8 cellular contexts compared by ENCODE assay signal in the genomic region with DNA sequence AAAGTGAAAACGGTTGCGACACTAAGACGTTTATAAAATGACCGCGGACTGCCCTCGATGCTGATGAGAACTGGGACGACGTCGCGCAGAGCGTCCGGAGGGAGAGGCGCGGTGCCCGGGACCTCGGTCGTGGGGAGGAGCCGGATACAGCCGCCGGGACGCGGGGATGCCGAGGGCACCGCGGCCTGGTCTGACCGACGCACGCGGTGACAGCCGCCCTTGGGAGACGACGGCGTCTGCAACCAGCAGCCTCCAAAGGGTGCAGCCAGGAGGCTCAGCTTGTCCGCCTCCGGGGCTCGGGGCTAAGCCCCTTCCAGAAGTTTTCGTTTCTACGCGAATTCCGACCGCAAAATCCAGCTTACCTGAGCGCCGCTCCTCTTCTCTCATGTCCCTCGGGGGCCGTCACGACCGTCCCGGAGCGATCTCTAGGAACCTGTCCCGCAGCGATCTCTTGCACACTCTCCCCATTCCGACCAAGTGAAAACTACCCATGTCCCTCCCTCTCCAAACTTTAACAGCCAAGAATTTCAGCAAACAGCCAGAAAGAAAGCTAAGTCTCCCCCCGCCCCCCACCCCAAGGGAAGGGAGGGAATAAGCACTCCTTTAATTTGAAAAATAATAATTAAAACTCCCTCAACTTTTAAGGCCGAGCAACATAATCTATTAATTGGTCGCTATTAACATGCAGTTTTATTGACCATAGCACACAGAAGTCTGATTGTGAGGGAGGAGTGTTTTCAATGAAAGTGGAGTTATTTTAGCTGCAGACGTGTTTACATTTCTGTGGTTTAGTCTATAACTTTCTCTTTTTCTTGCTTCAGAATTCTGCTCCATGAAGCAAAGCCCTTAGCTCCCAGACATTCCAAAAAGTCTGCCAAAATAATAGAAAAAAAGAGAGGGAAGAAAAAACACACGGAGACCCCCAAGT.
DNase-seq lines count a peak whose midpoint lies in the region; ATAC-seq and TF ChIP-seq lines count a peak whose summit lies in the region.

No MANE protein-coding gene starts in this region.

- H3K4me1 ChIP-seq in mononuclear cell (ENCODE audit: insufficient read depth, low read length): peaks cover 19% of the 10 kb centered on the region

- DNase-seq in Calu3: peak; percentile 18
- peak; percentile 22 for DNase-seq in NCI-H69 (lab: John Stamatoyannopoulos, UW)
- no peak for DNase-seq in effector memory CD8-positive, alpha-beta T cell
- no peak for DNase-seq in islet precursor cell
- no peak for DNase-seq in RKO (ENCODE audit: low spot score)
- DNase-seq in NCI-H2196 (lab: John Stamatoyannopoulos, UW; ENCODE audit: unreplicated experiment): no peak

- H3K4me3 ChIP-seq in mononuclear cell (ENCODE audit: low read length): peak overlapping the region; percentile 32

- CTCF ChIA-PET in Calu3 (lab: Charles Lee): interaction anchor here (0.7 kb wide), 1 partner anchor 244 kb away, joined by 4 read pairs; no protein-coding TSS in a partner anchor

- no peak overlapping the region for H3K27ac Mint-ChIP-seq in Calu3 (ENCODE audit: unreplicated experiment)
- H3K27ac Mint-ChIP-seq in effector memory CD8-positive, alpha-beta T cell: no peak overlapping the region

- no peaks in the 10 kb centered on the region for H3K9me3 Mint-ChIP-seq in Calu3 (ENCODE audit: low read depth, unreplicated experiment)
- no peaks in the 10 kb centered on the region for H3K9me3 Mint-ChIP-seq in effector memory CD8-positive, alpha-beta T cell

- intact Hi-C loops in Calu3 (cut with micrococcal nuclease; ENCODE audit: unreplicated experiment): no loop called here

- H3K27me3 Mint-ChIP-seq in Calu3 (ENCODE audit: unreplicated experiment): peaks cover 91% of the 10 kb centered on the region
- H3K27me3 Mint-ChIP-seq in effector memory CD8-positive, alpha-beta T cell: peaks cover 59 to 84% of the 10 kb centered on the region in 2 donors

- H3K9me3 ChIP-seq in mononuclear cell (ENCODE audit: low read depth, low read length): no peaks in the 10 kb centered on the region

- H3K36me3 Mint-ChIP-seq in Calu3 (ENCODE audit: insufficient read depth, unreplicated experiment): no peaks in the 10 kb centered on the region
- no peaks in the 10 kb centered on the region for H3K36me3 Mint-ChIP-seq in effector memory CD8-positive, alpha-beta T cell (ENCODE audit: insufficient read depth)

- H3K4me1 Mint-ChIP-seq in Calu3 (ENCODE audit: low read depth, unreplicated experiment): peaks cover 9% of the 10 kb centered on the region
- peaks cover 0 to 6% of the 10 kb centered on the region in 2 donors for H3K4me1 Mint-ChIP-seq in effector memory CD8-positive, alpha-beta T cell (ENCODE audit: low read depth in 2 of 2)

- peaks cover 48% of the 10 kb centered on the region for H3K27me3 ChIP-seq in mononuclear cell (ENCODE audit: insufficient read depth, low read length)

- TF ChIP-seq CTCF in Calu3 (IDR thresholded peaks at IDR 0.05; ENCODE audit: unreplicated experiment): no peak

- peak overlapping the region; percentile 65 for H3K4me3 Mint-ChIP-seq in Calu3 (ENCODE audit: low read depth, unreplicated experiment)
- peak overlapping the region; percentile 51 to 61 for H3K4me3 Mint-ChIP-seq in effector memory CD8-positive, alpha-beta T cell

- ATAC-seq in effector memory CD8-positive, alpha-beta T cell (replicated peaks): no peak
- no peak for ATAC-seq in HG03439 (IDR thresholded peaks at IDR 0.05; ENCODE audit: unreplicated experiment)

- no TSS peak for BruUV-seq in Calu3 (replicated peaks; lab: Mats Ljungman, UMichigan)

Comparison
In these comparisons a context has a peak if more than half of its experiments do, and no peak if none do; other contexts are left out.
1. DNase-seq: peak in Calu3 (single experiment) and NCI-H69 (single experiment); none in effector memory CD8-positive, alpha-beta T cell (0 of 3), islet precursor cell (single experiment), RKO (single experiment) and NCI-H2196 (single experiment).